ENCODE assay signal across 13 cellular contexts in genomic region chr10:89536013-89536354, GRCh38. TPM values are rescaled to one million over a fixed set of nuclear protein-coding genes. Genes with fewer than 3 reads are reported as not detected.
DNase-seq lines count a peak whose midpoint lies in the region; ATAC-seq and TF ChIP-seq lines count a peak whose summit lies in the region.
"Had no signal": no experiment of that assay in that cellular context is flagged by ENCODE, and none has a peak within 500 bp of the region (broad histone marks: within the 10 kb centered on the region; RNA-seq: fewer than 3 reads in every experiment).

No MANE protein-coding gene starts in this region.

- no peaks in the 10 kb centered on the region for H4K20me1 ChIP-seq in SK-N-SH (ENCODE audit: insufficient read depth)

- H3K9me3 ChIP-seq in SK-N-SH: no peaks in the 10 kb centered on the region
- no peaks in the 10 kb centered on the region for H3K9me3 ChIP-seq in mesenchymal stem cell (ENCODE audit: control insufficient read depth, low read length)
- H3K9me3 ChIP-seq in thyroid gland: no peaks in the 10 kb centered on the region

- H3K14ac ChIP-seq in mesenchymal stem cell (ENCODE audit: low read length in 2 of 2): no peak overlapping the region

- H4K8ac ChIP-seq in mesenchymal stem cell (ENCODE audit: low read length): peak overlapping the region; percentile 72

- H2BK5ac ChIP-seq in mesenchymal stem cell (ENCODE audit: low read depth, low read length, poor library complexity, severe bottlenecking): no peak overlapping the region

- no peak overlapping the region for H2AK5ac ChIP-seq in mesenchymal stem cell (ENCODE audit: low read length, severe bottlenecking)

- H3K4me1 ChIP-seq in SK-N-SH (ENCODE audit: control insufficient read depth in 1 of 2, insufficient read depth in 2 of 2, low read depth in 1 of 2, low read length in 1 of 2) (peaks cover 0 to 4% of the 10 kb centered on the region in 2 experiments; a peak in 1 of 4 replicates), mesenchymal stem cell (ENCODE audit: control insufficient read depth, insufficient read depth, low read depth, low read length) (peaks cover 12% of the 10 kb centered on the region), thyroid gland (peaks cover 4 to 7% of the 10 kb centered on the region in 2 donors)

- H3K27me3 ChIP-seq in SK-N-SH (ENCODE audit: insufficient read depth) (peaks cover 16% of the 10 kb centered on the region; the same call in 1 of the 2 replicates), mesenchymal stem cell (ENCODE audit: control insufficient read depth in 1 of 2, insufficient read depth in 1 of 2, low read length in 2 of 2) (peaks cover 16 to 72% of the 10 kb centered on the region in 2 experiments), thyroid gland (no peaks in the 10 kb centered on the region)

- no peaks in the 10 kb centered on the region for H3K79me1 ChIP-seq in mesenchymal stem cell (replicated peaks; ENCODE audit: low read length, poor library complexity, severe bottlenecking)

- no peak overlapping the region for H3K27ac ChIP-seq in SK-N-SH (ENCODE audit: low read depth in 2 of 2, low read length in 1 of 2)
- no peak overlapping the region for H3K27ac ChIP-seq in mesenchymal stem cell (ENCODE audit: low read length, poor library complexity, severe bottlenecking)
- peak overlapping the region in 2 of 3 donors; percentile 33 to 76 for H3K27ac ChIP-seq in thyroid gland
- H3K27ac ChIP-seq: 22Rv1 had no signal

- no peak for TF ChIP-seq EP300 in SK-N-SH (IDR thresholded peaks at IDR 0.05; ENCODE audit: borderline replicate concordance in 1 of 2, low read depth in 1 of 2, low read length in 1 of 2)

- H3K36me3 ChIP-seq in SK-N-SH (replicated peaks in 1 of 2; ENCODE audit: control insufficient read depth in 1 of 2, insufficient read depth in 2 of 2, low read length in 1 of 2) (no peaks in the 10 kb centered on the region), mesenchymal stem cell (ENCODE audit: control insufficient read depth in 1 of 2, insufficient read depth in 2 of 2, low read depth in 1 of 2, low read length in 2 of 2) (no peaks in the 10 kb centered on the region), thyroid gland (no peaks in the 10 kb centered on the region)

- TF ChIP-seq POLR2A in thyroid gland (IDR thresholded peaks at IDR 0.05): no peak
- no peak for TF ChIP-seq POLR2A in GM18505 (IDR thresholded peaks at IDR 0.05; ENCODE audit: borderline replicate concordance, extremely low read depth, insufficient read depth, insufficient read length)

- no peak for DNase-seq in SK-N-SH
- no peak for DNase-seq in epithelial cell of esophagus (ENCODE audit: low read depth)
- DNase-seq in mesenchymal stem cell: no peak
- no peak for DNase-seq in thyroid gland
- DNase-seq in inferior parietal cortex (ENCODE audit: extremely low spot score): no peak
- DNase-seq: activated CD4-positive, CD25-positive, alpha-beta regulatory T cell treated with anti-CD3 and anti-CD28 coated beads, Interleukin-2, amount 50 U/mL, for 72 hours; NCI-H2107 had no signal

- peak overlapping the region; percentile 31 to 47; a peak in 3 of 4 replicates for H3K4me3 ChIP-seq in SK-N-SH (ENCODE audit: low read depth in 2 of 2, low read length in 1 of 2)
- H3K4me3 ChIP-seq in epithelial cell of esophagus (ENCODE audit: low read length): peak overlapping the region; percentile 18
- H3K4me3 ChIP-seq in mesenchymal stem cell (ENCODE audit: insufficient read depth in 1 of 2, low read depth in 1 of 2, low read length in 2 of 2): peak overlapping the region; percentile 53 to 60
- H3K4me3 ChIP-seq in thyroid gland (replicated peaks in 1 of 3): peak overlapping the region; percentile 34 to 59 (median 42)

- H3K79me2 ChIP-seq in SK-N-SH (ENCODE audit: insufficient read depth): no peaks in the 10 kb centered on the region

- H3F3A ChIP-seq in SK-N-SH (replicated peaks; ENCODE audit: insufficient read depth): peaks cover 14% of the 10 kb centered on the region

- H2AFZ ChIP-seq in SK-N-SH (ENCODE audit: low read depth): no peak overlapping the region; the same call in 1 of the 2 replicates
- H2AFZ ChIP-seq in mesenchymal stem cell (ENCODE audit: low read depth, low read length): no peak overlapping the region

- ATAC-seq in SK-N-SH treated with all-trans-retinoic acid at 6 μM for 48 hours (no peak), GM18909 (IDR thresholded peaks at IDR 0.05; ENCODE audit: poor library complexity, unreplicated experiment) (no peak), GM18505 (IDR thresholded peaks at IDR 0.05; ENCODE audit: unreplicated experiment) (no peak)

- no peak overlapping the region for H3K23ac ChIP-seq in mesenchymal stem cell (ENCODE audit: low read length in 2 of 2)

- no peak overlapping the region for H4K91ac ChIP-seq in mesenchymal stem cell (ENCODE audit: low read length)

- TF ChIP-seq CTCF in SK-N-SH (IDR thresholded peaks at IDR 0.05): no peak
- TF ChIP-seq CTCF in epithelial cell of esophagus (IDR thresholded peaks at IDR 0.05; ENCODE audit: insufficient read depth, low read depth, low read length, missing control alignments): no peak
- TF ChIP-seq CTCF in thyroid gland (IDR thresholded peaks at IDR 0.05): no peak

- POLR2A ChIA-PET in SK-N-SH (lab: Yijun Ruan, JAX): no interaction called here

- CTCF ChIA-PET in SK-N-SH (lab: Yijun Ruan, JAX): interaction anchor here (1.1 to 3.1 kb wide), 3 partner anchors 14 to 69 kb away, joined by 3 to 10 read pairs (median 4); no protein-coding TSS in a partner anchor

- H2BK120ac ChIP-seq in mesenchymal stem cell (ENCODE audit: low read depth, low read length): no peak overlapping the region

- H2BK15ac ChIP-seq in mesenchymal stem cell (ENCODE audit: low read depth, poor library complexity, severe bottlenecking): no peak overlapping the region

- no peak for TF ChIP-seq RAD21 in SK-N-SH (IDR thresholded peaks at IDR 0.05; ENCODE audit: low read length)

- intact Hi-C loops in thyroid gland (cut with DNase I): no loop called here

- H3K9ac ChIP-seq in SK-N-SH: no peak overlapping the region
- no peak overlapping the region for H3K9ac ChIP-seq in mesenchymal stem cell (ENCODE audit: low read length)

- H3K18ac ChIP-seq in mesenchymal stem cell (ENCODE audit: low read depth in 1 of 2, low read length in 2 of 2): peak overlapping the region in 1 of 2 experiments; percentile 54

- peak overlapping the region in 1 of 2 experiments; percentile 76 for H2BK12ac ChIP-seq in mesenchymal stem cell (ENCODE audit: low read length in 2 of 2)

- no peaks in the 10 kb centered on the region for H3K9me2 ChIP-seq in SK-N-SH

- WGBS in SK-N-SH (ENCODE audit: low lambda C conversion rate): 68% methylated on average over 11 of the region's 16 CpGs
- 17% methylated on average over 16 of the region's 16 CpGs for WGBS in mesenchymal stem cell
- WGBS in thyroid gland, 2 donors: 50 to 68% methylated on average over 6 to 11 of the region's 16 CpGs

- peak overlapping the region; percentile 96; the same call in 1 of the 2 replicates for H3K4me2 ChIP-seq in SK-N-SH
- peak overlapping the region; percentile 83 for H3K4me2 ChIP-seq in mesenchymal stem cell (ENCODE audit: low read length, poor library complexity, severe bottlenecking)

- no peak overlapping the region for H3K4ac ChIP-seq in mesenchymal stem cell (ENCODE audit: low read depth in 1 of 2, low read length in 2 of 2)

TF ChIP-seq in SK-N-SH, 30 proteins besides CTCF, POLR2A, EP300 and RAD21:
- no peak for TF ChIP-seq SMC3 (IDR thresholded peaks at IDR 0.05; ENCODE audit: low read depth, low read length)

TF ChIP-seq in SK-N-SH treated with all-trans-retinoic acid at 6 μM for 48 hours, 23 proteins besides CTCF, POLR2A, EP300 and RAD21 (continues in another document):
- TF ChIP-seq ZFP30 (CRISPR knock-in tag; IDR thresholded peaks at IDR 0.05) (no peak), CREB5 (CRISPR knock-in tag; IDR thresholded peaks at IDR 0.05; ENCODE audit: low read depth) (no peak), PATZ1 (CRISPR knock-in tag; IDR thresholded peaks at IDR 0.05; ENCODE audit: borderline replicate concordance) (no peak), ZFP3 (CRISPR knock-in tag; IDR thresholded peaks at IDR 0.05) (no peak), GLIS3 (CRISPR knock-in tag; IDR thresholded peaks at IDR 0.05) (no peak), ZNF565 (CRISPR knock-in tag; conservative IDR thresholded peaks at IDR 0.05; ENCODE audit: low read depth) (no peak), ZC3H10 (CRISPR knock-in tag; IDR thresholded peaks at IDR 0.05) (no peak), SNAI2 (CRISPR knock-in tag; IDR thresholded peaks at IDR 0.05) (no peak), ESRRG (CRISPR knock-in tag; IDR thresholded peaks at IDR 0.05) (no peak), ZNF8 (CRISPR knock-in tag; IDR thresholded peaks at IDR 0.05) (no peak), RARB (CRISPR knock-in tag; IDR thresholded peaks at IDR 0.05) (no peak), CSDC2 (CRISPR knock-in tag; IDR thresholded peaks at IDR 0.05) (no peak)

RNA-seq across cellular contexts. Expression of gene SLC16A12, which starts 0.6 kb away (rescaled TPM):
- polyA plus RNA-seq in SK-N-SH (2012; rRNA removed): 0.13 TPM in 2 replicates
- 0.10 and 0.14 TPM in 2 replicates for polyA plus RNA-seq in SK-N-SH (2012; cell fraction: cytosol; rRNA removed)
- polyA plus RNA-seq in SK-N-SH (2012; cell fraction: nucleus; rRNA removed): 0.05 and 0.10 TPM in 2 replicates
- polyA plus RNA-seq in mesenchymal stem cell (2013, experiment 1 of 2): 0.68 TPM
- polyA plus RNA-seq in mesenchymal stem cell (2013, experiment 2 of 2): 0.59 TPM
- total RNA-seq in thyroid gland: 100 to 1,000 TPM in 1 of 4 donors, 10 to 100 TPM in 3; 25.4 to 137 (median 35.3) TPM
- total RNA-seq: G401 had no signal
- polyA plus RNA-seq: IgD-negative memory B cell had no signal

Comparison
In these comparisons a context has a peak if more than half of its experiments do, and no peak if none do; other contexts are left out.
1. H3K27ac ChIP-seq: peak in thyroid gland (2 of 3); none in SK-N-SH (0 of 2) and mesenchymal stem cell (single experiment).
2. Peak in every context shown above with its lines, with median percentiles within 50 percentile points of each other: H3K4me3 ChIP-seq.